In genomic region chr13:109043561-109044075, GRCh38 we compare ENCODE assay signal across 27 cellular contexts.
"Had no signal": no experiment of that assay in that cellular context is flagged by ENCODE, and none has a peak within 500 bp of the region (broad histone marks: within the 10 kb centered on the region; RNA-seq: fewer than 3 reads in every experiment).

No MANE protein-coding gene starts in this region.

- H3K36me3 Mint-ChIP-seq: immature natural killer cell; mesothelial cell of epicardium; naive B cell; natural killer cell; stimulated activated naive B cell treated with anti-CD40 and anti-IgM and Interleukin-4, amounts not matched to agents 10 μg/mL and 1 μg/mL and 100 μg/mL, for 72 hours had no signal

- H3K4me3 Mint-ChIP-seq: immature natural killer cell; mesothelial cell of epicardium; natural killer cell; nephron progenitor cell; stimulated activated naive B cell treated with anti-CD40 and anti-IgM and Interleukin-4, amounts not matched to agents 10 μg/mL and 1 μg/mL and 100 μg/mL, for 72 hours had no signal

- H3K4me3 ChIP-seq: left lung, lower lobe of right lung, psoas muscle, right atrium auricular region, right lobe of liver, smooth muscle cell, stomach, testis, thyroid gland, transverse colon, upper lobe of left lung had no signal

- H3K4me1 Mint-ChIP-seq: immature natural killer cell; naive B cell; natural killer cell; nephron progenitor cell; stimulated activated naive B cell treated with anti-CD40 and anti-IgM and Interleukin-4, amounts not matched to agents 10 μg/mL and 1 μg/mL and 100 μg/mL, for 72 hours had no signal

- H2AFZ ChIP-seq: parathyroid adenoma had no signal

- H3K27ac Mint-ChIP-seq: immature natural killer cell; mesothelial cell of epicardium; naive B cell; natural killer cell; nephron progenitor cell; stimulated activated naive B cell treated with anti-CD40 and anti-IgM and Interleukin-4, amounts not matched to agents 10 μg/mL and 1 μg/mL and 100 μg/mL, for 72 hours had no signal

- ATAC-seq: left colon; left lung; lower lobe of right lung; natural killer cell; psoas muscle; right lobe of liver; stimulated activated naive B cell treated with anti-CD40 and anti-IgM and Interleukin-4, amounts not matched to agents 10 μg/mL and 1 μg/mL and 100 μg/mL, for 72 hours; stimulated activated naive CD8-positive, alpha-beta T cell treated with anti-CD3 and anti-CD28 coated beads, Interleukin-15, Interleukin-2, amounts not matched to agents 100 U/mL and 50 U/mL, for 24 hours had no signal

- H3K9ac ChIP-seq: parathyroid adenoma had no signal

- H3K27ac ChIP-seq: left lung, lower lobe of right lung, parathyroid adenoma, psoas muscle, right atrium auricular region, right lobe of liver, stomach, testis, thyroid gland, transverse colon, upper lobe of left lung had no signal

- H3K9me3 ChIP-seq: left lung, lower lobe of right lung, psoas muscle, right atrium auricular region, right lobe of liver, stomach, testis, thyroid gland, transverse colon, upper lobe of left lung had no signal

- H3K36me3 ChIP-seq: left lung, lower lobe of right lung, right atrium auricular region, right lobe of liver, stomach, thyroid gland, transverse colon, upper lobe of left lung had no signal

- DNase-seq: hypothalamus; immature natural killer cell; kidney; left colon; left lung; lower lobe of right lung; mammary epithelial cell; mesendoderm; naive B cell; natural killer cell; nephron progenitor cell; nucleus accumbens; psoas muscle; right lobe of liver; stimulated activated CD4-positive, alpha-beta T cell treated with anti-CD3 and anti-CD28 coated beads, Interleukin-2, amount 100 ng/mL, for 24 hours; stimulated activated CD4-positive, alpha-beta T cell treated with anti-CD3 and anti-CD28 coated beads, Interleukin-4, amount 100 ng/mL, for 1 hour; stimulated activated naive B cell treated with anti-CD40 and anti-IgM and Interleukin-4, amounts not matched to agents 10 μg/mL and 1 μg/mL and 100 μg/mL, for 72 hours; stimulated activated naive CD8-positive, alpha-beta T cell treated with anti-CD3 and anti-CD28 coated beads, Interleukin-15, Interleukin-2, amounts not matched to agents 100 U/mL and 50 U/mL, for 24 hours; stomach; testis; thyroid gland; transverse colon; upper lobe of left lung had no signal

- H3K27me3 ChIP-seq: left lung, right atrium auricular region, right lobe of liver, stomach, testis, thyroid gland, transverse colon, upper lobe of left lung had no signal

- H3K4me1 ChIP-seq: left lung, lower lobe of right lung, parathyroid adenoma, psoas muscle, right atrium auricular region, right lobe of liver, stomach, testis, thyroid gland, transverse colon, upper lobe of left lung had no signal

- H3K4me2 ChIP-seq: smooth muscle cell had no signal

- H3K9me3 Mint-ChIP-seq: mesothelial cell of epicardium; naive B cell; natural killer cell; nephron progenitor cell; stimulated activated naive B cell treated with anti-CD40 and anti-IgM and Interleukin-4, amounts not matched to agents 10 μg/mL and 1 μg/mL and 100 μg/mL, for 72 hours had no signal
